In genomic region chr7:142632291-142633134, GRCh38 we compare ENCODE assay signal across 8 cellular contexts.
DNase-seq lines count a peak whose midpoint lies in the region; ATAC-seq lines count a peak whose summit lies in the region.

No MANE protein-coding gene starts in this region.

- H2AFZ ChIP-seq in trophoblast cell (ENCODE audit: insufficient read depth, low read length, poor library complexity) = no peak overlapping the region

- WGBS in trophoblast cell (ENCODE audit: extremely low coverage, insufficient coverage, insufficient read length) = no CpG with 5 or more reads among the region's 17 CpGs

- no peak overlapping the region for H3K27ac ChIP-seq in trophoblast cell (ENCODE audit: low read depth, low read length)

- H2BK120ac ChIP-seq in trophoblast cell (ENCODE audit: insufficient read depth, low read length, poor library complexity) = no peak overlapping the region

- no peak overlapping the region for H2AK5ac ChIP-seq in trophoblast cell (ENCODE audit: low read length)

- DNase-seq in GM04503 (ENCODE audit: low read depth) (peak; percentile 16), KBM-7 (peak; percentile 89), RPMI8226 (peak; percentile 82), germinal center (ENCODE audit: low spot score) (peak; percentile 80), trophoblast cell (peak; percentile 67 to 90), mesenteric fat pad (ENCODE audit: low spot score) (no peak)
- DNase-seq in activated effector memory CD4-positive, alpha-beta T cell treated with anti-CD3 and anti-CD28 coated beads, Interleukin-2, amount 50 U/mL, for 16 hours = peak; percentile 76

- H4K8ac ChIP-seq in trophoblast cell (ENCODE audit: low read depth, low read length) = no peak overlapping the region

- in situ Hi-C loops in KBM-7 (cut with MboI; ENCODE audit: low pct_unique_long_range_greater_than_20kb, low sequenced_read_pairs) = no loop called here

- H3K14ac ChIP-seq in trophoblast cell (ENCODE audit: low read length) = no peak overlapping the region

- no peak overlapping the region for H4K12ac ChIP-seq in trophoblast cell (ENCODE audit: low read depth, low read length)

- no peaks in the 10 kb centered on the region for H3K9me3 ChIP-seq in trophoblast cell (ENCODE audit: insufficient read depth, low read depth, low read length)

- H3K9ac ChIP-seq in trophoblast cell (ENCODE audit: low read length) = no peak overlapping the region

- H3K4me3 ChIP-seq in trophoblast cell (ENCODE audit: low read depth, low read length) = no peak overlapping the region

- no peak overlapping the region for H3K4ac ChIP-seq in trophoblast cell (ENCODE audit: low read depth, low read length)

- no peaks in the 10 kb centered on the region for H3K27me3 ChIP-seq in trophoblast cell (ENCODE audit: insufficient read depth, low read length)

- no peaks in the 10 kb centered on the region for H3K79me2 ChIP-seq in trophoblast cell (ENCODE audit: control insufficient read depth, insufficient read depth, low read length, poor library complexity)

- no peak overlapping the region for H2BK12ac ChIP-seq in trophoblast cell (ENCODE audit: low read length)

- H3K23ac ChIP-seq in trophoblast cell (ENCODE audit: low read length) = no peak overlapping the region

- H3K79me1 ChIP-seq in trophoblast cell (ENCODE audit: low read length) = peaks cover 3% of the 10 kb centered on the region

- H3K4me1 ChIP-seq in trophoblast cell (ENCODE audit: control insufficient read depth in 1 of 2, insufficient read depth in 2 of 2, low read length in 2 of 2) = peaks cover 3 to 4% of the 10 kb centered on the region in 2 experiments

- no peaks in the 10 kb centered on the region for H3K36me3 ChIP-seq in trophoblast cell (ENCODE audit: control insufficient read depth in 1 of 2, insufficient read depth in 2 of 2, low read length in 2 of 2)

- no peak overlapping the region for H3K18ac ChIP-seq in trophoblast cell (ENCODE audit: low read length)

- no peak overlapping the region for H3K4me2 ChIP-seq in trophoblast cell (ENCODE audit: low read length)

- H2BK5ac ChIP-seq in trophoblast cell (ENCODE audit: low read depth, low read length, poor library complexity) = no peak overlapping the region

- peak; percentile 90 for ATAC-seq in GM21786 (IDR thresholded peaks at IDR 0.05; ENCODE audit: unreplicated experiment)

- H4K91ac ChIP-seq in trophoblast cell (ENCODE audit: low read depth, low read length) = no peak overlapping the region
